20 cellular contexts compared by ENCODE assay signal in genomic region chr2:51220606-51221005, GRCh38.
A peak's percentile ranks its signal among the peaks of the same experiment; 100 is the strongest.
DNase-seq lines count a peak whose midpoint lies in the region; ATAC-seq and TF ChIP-seq lines count a peak whose summit lies in the region.
"Had no signal": no experiment of that assay in that cellular context is flagged by ENCODE, and none has a peak within 500 bp of the region (broad histone marks: within the 10 kb centered on the region; RNA-seq: fewer than 3 reads in every experiment).

No MANE protein-coding gene starts in this region.

- H3K27me3 ChIP-seq in GM23338 (ENCODE audit: insufficient read depth) (no peaks in the 10 kb centered on the region), colonic mucosa (no peaks in the 10 kb centered on the region)
- H3K27me3 ChIP-seq: BE2C, SJCRH30 had no signal

- intact Hi-C loops in sciatic nerve (cut with DNase I) (no loop called here), colonic mucosa (cut with DNase I) (no loop called here)

- H4K20me1 ChIP-seq in GM23338 (replicated peaks; ENCODE audit: insufficient read depth) = no peaks in the 10 kb centered on the region

- H3K27ac ChIP-seq in GM23338 (ENCODE audit: low read depth) (no peak overlapping the region; the same call in 1 of the 2 replicates), colonic mucosa (no peak overlapping the region)
- H3K27ac ChIP-seq: A549, SJCRH30 had no signal

- H3K9me2 ChIP-seq in GM23338 (ENCODE audit: insufficient read depth) = no peaks in the 10 kb centered on the region

- TF ChIP-seq CTCF in GM23338 (conservative IDR thresholded peaks at IDR 0.05; ENCODE audit: low read depth in 2 of 2) = no peak
- no peak for TF ChIP-seq CTCF in colonic mucosa (IDR thresholded peaks at IDR 0.05)

- H3K4me1 Mint-ChIP-seq in GM23338 = peaks cover 15% of the 10 kb centered on the region
- H3K4me1 Mint-ChIP-seq: CD4-positive, CD25-positive, alpha-beta regulatory T cell had no signal

- H3F3A ChIP-seq in GM23338 (replicated peaks; ENCODE audit: low read depth) = no peaks in the 10 kb centered on the region

- peak overlapping the region; percentile 24; the same call in 1 of the 2 replicates for H3K4me2 ChIP-seq in GM23338
- H3K4me2 ChIP-seq: A549 had no signal

- no peak overlapping the region for H3K27ac Mint-ChIP-seq in GM23338
- H3K27ac Mint-ChIP-seq: CD4-positive, CD25-positive, alpha-beta regulatory T cell had no signal

- no peak overlapping the region for H3K9ac ChIP-seq in colonic mucosa (ENCODE audit: low read depth in 2 of 2, low read length in 2 of 2)

- no peaks in the 10 kb centered on the region for H3K9me3 Mint-ChIP-seq in GM23338

- H3K4me3 ChIP-seq in GM23338 (no peak overlapping the region), colonic mucosa (no peak overlapping the region)
- H3K4me3 ChIP-seq: A549, K562, SJCRH30 had no signal

- H3K79me2 ChIP-seq in GM23338 (replicated peaks; ENCODE audit: insufficient read depth) = no peaks in the 10 kb centered on the region

- no peaks in the 10 kb centered on the region for H3K36me3 Mint-ChIP-seq in GM23338 (ENCODE audit: low read depth)
- H3K36me3 Mint-ChIP-seq: CD4-positive, CD25-positive, alpha-beta regulatory T cell had no signal

- H3K4me3 Mint-ChIP-seq in GM23338 = no peak overlapping the region
- H3K4me3 Mint-ChIP-seq: CD4-positive, CD25-positive, alpha-beta regulatory T cell had no signal

- H3K27me3 Mint-ChIP-seq in GM23338 (ENCODE audit: insufficient read depth, low read depth, poor library complexity) = no peaks in the 10 kb centered on the region
- H3K27me3 Mint-ChIP-seq: CD4-positive, CD25-positive, alpha-beta regulatory T cell had no signal

- H2AFZ ChIP-seq in GM23338 = no peak overlapping the region

- H3K4me1 ChIP-seq in GM23338 (ENCODE audit: insufficient read depth) = peaks cover 13% of the 10 kb centered on the region
- no peaks in the 10 kb centered on the region for H3K4me1 ChIP-seq in colonic mucosa
- H3K4me1 ChIP-seq: A549, BE2C, SJCRH30 had no signal

- ATAC-seq in GM23338 (no peak), sciatic nerve (peak; percentile 57)
- ATAC-seq: A549, K562, Right ventricle myocardium inferior had no signal

- DNase-seq in GM23338 (ENCODE audit: low spot score) = no peak
- peak; percentile 0 for DNase-seq in dermis blood vessel endothelial cell
- peak; percentile 10 for DNase-seq in glomerular endothelial cell (ENCODE audit: extremely low read depth, low read depth, low spot score)
- DNase-seq in sciatic nerve (ENCODE audit: low spot score) = no peak
- DNase-seq in GM03348 (ENCODE audit: low spot score) = no peak
- no peak for DNase-seq in colonic mucosa
- no peak for DNase-seq in CD1c-positive myeloid dendritic cell (ENCODE audit: extremely low spot score)
- DNase-seq: BE2C; CD4-positive, CD25-positive, alpha-beta regulatory T cell; H7; NCI-H1105; NCI-H1436 treated with DMSO at 0.1 percent for 48 hours; NCI-H187 treated with DMSO at 0.1 percent for 48 hours; NCI-H446; NCI-H524 treated with DMSO at 0.1 percent for 48 hours; NCI-H774; SJCRH30 had no signal

- H3K36me3 ChIP-seq in GM23338 (ENCODE audit: insufficient read depth) (no peaks in the 10 kb centered on the region), colonic mucosa (no peaks in the 10 kb centered on the region)
- H3K36me3 ChIP-seq: BE2C, SJCRH30 had no signal

- H3K9me3 ChIP-seq in colonic mucosa = no peaks in the 10 kb centered on the region
- H3K9me3 ChIP-seq: BE2C, SJCRH30 had no signal

TF ChIP-seq in GM23338, 12 proteins besides CTCF, POLR2A, EP300 and RAD21 (continues in another document):
- no peak for TF ChIP-seq ETS1 (IDR thresholded peaks at IDR 0.05)
- no peak for TF ChIP-seq JUNB (IDR thresholded peaks at IDR 0.05; ENCODE audit: unreplicated experiment)
- no peak for TF ChIP-seq REST (IDR thresholded peaks at IDR 0.05; ENCODE audit: unreplicated experiment)
- TF ChIP-seq ZNF114 (CRISPR knock-in tag; IDR thresholded peaks at IDR 0.05) = no peak
- no peak for TF ChIP-seq EZH2phosphoT487 (IDR thresholded peaks at IDR 0.05; ENCODE audit: unreplicated experiment)

Comparison
In these comparisons a context has a peak if more than half of its experiments do, and no peak if none do; other contexts are left out.
1. DNase-seq: peak in dermis blood vessel endothelial cell (single experiment) and glomerular endothelial cell (single experiment); none in GM23338 (single experiment), sciatic nerve (single experiment), GM03348 (single experiment), colonic mucosa (single experiment) and CD1c-positive myeloid dendritic cell (single experiment).